In genomic region chr5:149151717-149152116, GRCh38 we compare ENCODE assay signal across 12 cellular contexts. TPM values are rescaled to one million over a fixed set of nuclear protein-coding genes. Genes with fewer than 3 reads are reported as not detected.
A peak's percentile ranks its signal among the peaks of the same experiment; 100 is the strongest.
DNase-seq lines count a peak whose midpoint lies in the region; ATAC-seq and TF ChIP-seq lines count a peak whose summit lies in the region.
"Had no signal": no experiment of that assay in that cellular context is flagged by ENCODE, and none has a peak within 500 bp of the region (broad histone marks: within the 10 kb centered on the region; RNA-seq: fewer than 3 reads in every experiment).

No MANE protein-coding gene starts in this region.

- H3K4me3 ChIP-seq in AG04450 (ENCODE audit: low read depth, low read length) (no peak overlapping the region), choroid plexus epithelial cell (ENCODE audit: low read depth, low read length) (no peak overlapping the region), right lobe of liver (peak overlapping the region in 2 of 3 donors; percentile 8 to 9), adrenal gland (no peak overlapping the region)

- H3K27ac ChIP-seq in AG04450 (ENCODE audit: low read depth, low read length) = no peak overlapping the region
- H3K27ac ChIP-seq in right lobe of liver = peak overlapping the region; percentile 82 to 90 (median 83)
- peak overlapping the region in 2 of 5 donors; percentile 28 to 72 for H3K27ac ChIP-seq in adrenal gland

- DNase-seq in AG04450 (ENCODE audit: low read depth, low spot score) (no peak), HT-29 (ENCODE audit: low spot score) (peak; percentile 61), choroid plexus epithelial cell (ENCODE audit: low read depth) (no peak), right lobe of liver (peak in 2 of 3 donors; percentile 60 to 68), adrenal gland (no peak)
- no peak for DNase-seq in activated naive CD4-positive, alpha-beta T cell treated with anti-CD3 and anti-CD28 coated beads, Interleukin-2, amount 50 U/mL, for 16 hours
- DNase-seq in activated naive CD4-positive, alpha-beta T cell treated with anti-CD3 and anti-CD28 coated beads, Interleukin-2, amount 50 U/mL, for 72 hours (ENCODE audit: low spot score in 2 of 2) = no peak
- DNase-seq: activated CD4-positive, alpha-beta T cell treated with anti-CD3 and anti-CD28 coated beads, Interleukin-2, amount 10 ng/mL, durations not matched to agents 7 days and 5 days; activated naive CD8-positive, alpha-beta T cell treated with anti-CD3 and anti-CD28 coated beads for 36 hours; NCI-H2029 had no signal

- H3K36me3 ChIP-seq in right lobe of liver (no peaks in the 10 kb centered on the region), adrenal gland (replicated peaks in 1 of 2) (no peaks in the 10 kb centered on the region)

- TF ChIP-seq POLR2A in right lobe of liver (IDR thresholded peaks at IDR 0.05) (peak; percentile 68), adrenal gland (IDR thresholded peaks at IDR 0.05) (no peak)

- CTCF ChIA-PET in AG04450 (lab: Charles Lee) = interaction anchor here (11.9 kb wide), 1 partner anchor 10 kb away, joined by 70 read pairs; the partner anchor contains the start of gene ABLIM3

- H3K27me3 ChIP-seq in AG04450 (ENCODE audit: control insufficient read depth, insufficient read depth, low read length) = no peaks in the 10 kb centered on the region
- H3K27me3 ChIP-seq in right lobe of liver = no peaks in the 10 kb centered on the region
- H3K27me3 ChIP-seq in adrenal gland = no peaks in the 10 kb centered on the region

- intact Hi-C loops in right lobe of liver (cut with DNase I) (no loop called here), adrenal gland (cut with DNase I) (no loop called here)

- WGBS in right lobe of liver (ENCODE audit: insufficient coverage, low coverage, low lambda C conversion rate, missing lambda C conversion rate) = 20% methylated on average over 3 of the region's 3 CpGs
- 69 to 76% (median 75%) methylated on average over 3 of the region's 3 CpGs for WGBS in adrenal gland, 4 donors

- peak; percentile 54 to 67 (median 64) for ATAC-seq in right lobe of liver
- no peak for ATAC-seq in HG03342 (IDR thresholded peaks at IDR 0.05; ENCODE audit: unreplicated experiment)
- no peak for ATAC-seq in activated naive CD4-positive, alpha-beta T cell treated with anti-CD3 and anti-CD28 coated beads, Interleukin-2, amount 50 U/mL, for 72 hours
- ATAC-seq: esophagus mucosa had no signal

- POLR2A ChIA-PET in AG04450 (lab: Yijun Ruan, JAX) = no interaction called here

- H3K4me1 ChIP-seq in right lobe of liver = peaks cover 0 to 98% (median 40%) of the 10 kb centered on the region in 4 donors
- peaks cover 0 to 51% of the 10 kb centered on the region in 2 donors for H3K4me1 ChIP-seq in adrenal gland (replicated peaks in 1 of 2)

- H3K27ac Mint-ChIP-seq in activated naive CD4-positive, alpha-beta T cell treated with anti-CD3 and anti-CD28 coated beads, Interleukin-2, amount 50 U/mL, for 72 hours = no peak overlapping the region
- H3K27ac Mint-ChIP-seq: activated CD4-positive, alpha-beta T cell treated with anti-CD3 and anti-CD28 coated beads, Interleukin-2, amount 10 ng/mL, durations not matched to agents 7 days and 5 days; activated naive CD8-positive, alpha-beta T cell treated with anti-CD3 and anti-CD28 coated beads for 36 hours had no signal

- peak; percentile 45 for TF ChIP-seq CTCF in AG04450 (IDR thresholded peaks at IDR 0.05; ENCODE audit: low read depth, low read length)
- peak; percentile 47 for TF ChIP-seq CTCF in choroid plexus epithelial cell (conservative IDR thresholded peaks at IDR 0.05; ENCODE audit: low read depth, low read length)
- TF ChIP-seq CTCF in right lobe of liver (IDR thresholded peaks at IDR 0.05) = peak; percentile 46 to 73 (median 60)
- peak in 1 of 6 experiments; percentile 17 for TF ChIP-seq CTCF in adrenal gland (IDR thresholded peaks at IDR 0.05)

- H3K36me3 Mint-ChIP-seq in activated naive CD4-positive, alpha-beta T cell treated with anti-CD3 and anti-CD28 coated beads, Interleukin-2, amount 50 U/mL, for 72 hours = no peaks in the 10 kb centered on the region
- H3K36me3 Mint-ChIP-seq: activated naive CD8-positive, alpha-beta T cell treated with anti-CD3 and anti-CD28 coated beads for 36 hours had no signal

- no peaks in the 10 kb centered on the region for H3K9me3 Mint-ChIP-seq in activated naive CD4-positive, alpha-beta T cell treated with anti-CD3 and anti-CD28 coated beads, Interleukin-2, amount 50 U/mL, for 72 hours
- H3K9me3 Mint-ChIP-seq: activated CD4-positive, alpha-beta T cell treated with anti-CD3 and anti-CD28 coated beads, Interleukin-2, amount 10 ng/mL, durations not matched to agents 7 days and 5 days; activated naive CD8-positive, alpha-beta T cell treated with anti-CD3 and anti-CD28 coated beads for 36 hours had no signal

- H3K9me3 ChIP-seq in AG04450 (ENCODE audit: control insufficient read depth, insufficient read depth, low read length) = 0 out of 2 replicates have a peak, but pooled peaks cover 2% of the 10 kb centered on the region
- H3K9me3 ChIP-seq in right lobe of liver = no peaks in the 10 kb centered on the region
- H3K9me3 ChIP-seq in adrenal gland (replicated peaks in 1 of 3) = no peaks in the 10 kb centered on the region

RNA-seq across cellular contexts. Expression of gene ABLIM3, which starts 10.4 kb away (rescaled TPM):
- 52.6 and 60.6 TPM in 2 replicates for polyA plus RNA-seq in AG04450 (2011; rRNA removed)
- 90.4 and 128 TPM in 2 replicates for polyA minus RNA-seq in AG04450 (2011; rRNA and poly(A)+ RNA removed)
- 13.6 and 20.7 TPM in 2 replicates for total RNA-seq in HT-29 (2014; rRNA removed; shearing (Covaris generic))
- total RNA-seq in right lobe of liver = 100 to 1,000 TPM in 4 of 6 experiments, 10 to 100 TPM in 2; 85.8 to 180 (median 125) TPM
- total RNA-seq in adrenal gland = 10 to 100 TPM in 7 of 8 donors, 1 to 10 TPM in 1; 8.3 to 27.6 (median 17.5) TPM
- polyA plus RNA-seq in adrenal gland = 10 to 100 TPM in 2 of 3 donors, 1 to 10 TPM in 1; 8.8 to 10.8 (median 10.4) TPM
- under 1 TPM; 0.14 to 0.53 TPM for total RNA-seq in activated naive CD4-positive, alpha-beta T cell treated with anti-CD3 and anti-CD28 coated beads, Interleukin-2, amount 50 U/mL, for 72 hours
- total RNA-seq: activated CD4-positive, alpha-beta T cell treated with anti-CD3 and anti-CD28 coated beads, Interleukin-2, amount 10 ng/mL, durations not matched to agents 7 days and 5 days; activated naive CD8-positive, alpha-beta T cell treated with anti-CD3 and anti-CD28 coated beads for 36 hours had no signal

Comparison
In these comparisons a context has a peak if more than half of its experiments do, and no peak if none do; other contexts are left out.
1. DNase-seq: peak in HT-29 (single experiment) and right lobe of liver (2 of 3); none in AG04450 (single experiment), choroid plexus epithelial cell (single experiment), adrenal gland (0 of 7), activated naive CD4-positive, alpha-beta T cell treated with anti-CD3 and anti-CD28 coated beads, Interleukin-2, amount 50 U/mL, for 16 hours (single experiment) and activated naive CD4-positive, alpha-beta T cell treated with anti-CD3 and anti-CD28 coated beads, Interleukin-2, amount 50 U/mL, for 72 hours (0 of 2).
2. H3K4me3 ChIP-seq: peak in right lobe of liver (2 of 3); none in AG04450 (single experiment), choroid plexus epithelial cell (single experiment) and adrenal gland (0 of 4).
3. ATAC-seq: peak in right lobe of liver (4 of 4); none in HG03342 (single experiment) and activated naive CD4-positive, alpha-beta T cell treated with anti-CD3 and anti-CD28 coated beads, Interleukin-2, amount 50 U/mL, for 72 hours (0 of 2).